Comparison of ENCODE assay signal across 11 cellular contexts in the genomic region with DNA sequence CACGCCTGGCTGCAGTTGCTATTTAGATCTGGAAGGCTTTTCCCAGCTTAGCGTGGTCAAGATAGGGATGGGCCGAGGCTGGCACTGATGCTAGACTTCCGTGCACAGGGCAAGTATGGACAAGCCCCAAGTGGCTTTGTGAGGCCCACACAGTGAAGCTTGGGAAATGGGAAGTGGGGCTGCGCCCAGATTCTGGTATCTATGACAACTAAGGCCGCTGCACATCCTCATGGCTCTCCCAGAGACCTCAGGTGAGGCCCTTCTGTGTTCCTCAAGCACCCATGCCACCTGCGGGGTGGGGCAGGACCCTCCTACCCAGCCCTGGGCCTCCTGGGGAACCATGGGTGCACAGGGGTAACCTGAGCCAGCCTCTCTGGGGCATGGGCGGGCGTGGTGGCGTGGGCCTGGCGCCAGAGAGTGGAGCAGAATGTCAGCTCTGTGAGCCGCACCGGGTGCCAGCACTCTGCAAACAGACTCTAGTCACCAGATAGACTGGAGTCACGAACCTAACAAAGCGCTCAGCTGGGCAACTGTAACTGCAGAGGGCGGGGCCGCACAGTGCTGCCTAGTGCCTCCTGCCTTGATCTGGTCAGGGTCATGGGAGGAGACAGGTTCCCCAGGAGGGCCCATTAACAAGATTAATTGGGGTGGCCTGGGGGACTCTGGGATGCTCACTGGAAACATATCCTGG. TPM values are rescaled to one million over a fixed set of nuclear protein-coding genes. Genes with fewer than 3 reads are reported as not detected.
A peak's percentile ranks its signal among the peaks of the same experiment; 100 is the strongest.
DNase-seq lines count a peak whose midpoint lies in the region; FAIRE-seq and TF ChIP-seq lines count a peak whose summit lies in the region.
"Had no signal": no experiment of that assay in that cellular context is flagged by ENCODE, and none has a peak within 500 bp of the region (broad histone marks: within the 10 kb centered on the region; RNA-seq: fewer than 3 reads in every experiment).

No MANE protein-coding gene starts in this region.

- TF ChIP-seq CTCF in prostate gland (IDR thresholded peaks at IDR 0.05) (no peak), tibial nerve (IDR thresholded peaks at IDR 0.05) (no peak), CD14-positive monocyte (IDR thresholded peaks at IDR 0.05) (no peak)

- 52% methylated on average over 13 of the region's 17 CpGs for WGBS in prostate gland
- 75 to 83% methylated on average over 11 to 12 of the region's 17 CpGs for WGBS in tibial nerve, 2 donors

- peaks cover 3 to 14% (median 10%) of the 10 kb centered on the region in 3 donors for H3K27me3 Mint-ChIP-seq in CD14-positive monocyte (ENCODE audit: low read depth in 3 of 3)

- no peak overlapping the region for H3K27ac Mint-ChIP-seq in CD14-positive monocyte

- no peak overlapping the region for H3K4me3 ChIP-seq in prostate gland
- no peak overlapping the region for H3K4me3 ChIP-seq in tibial nerve

- FAIRE-seq in HTR-8/SVneo (lab: Jason Lieb, UNC), result no peak
- FAIRE-seq: colon, islet of Langerhans had no signal

- no peaks in the 10 kb centered on the region for H3K9me3 Mint-ChIP-seq in CD14-positive monocyte

- TF ChIP-seq POLR2A in prostate gland (IDR thresholded peaks at IDR 0.05) (no peak), tibial nerve (IDR thresholded peaks at IDR 0.05) (no peak)

- DNase-seq in HTR-8/SVneo (ENCODE audit: insufficient read length, low spot score), result peak; percentile 51
- DNase-seq in NCI-H460 (ENCODE audit: extremely low read depth, low read depth), result peak; percentile 41
- DNase-seq in epithelial cell of prostate (ENCODE audit: low read depth, low spot score), result peak; percentile 86
- DNase-seq in prostate gland (ENCODE audit: low spot score), result peak; percentile 93
- DNase-seq in tibial nerve (ENCODE audit: low spot score in 2 of 2), result no peak
- no peak for DNase-seq in RKO (ENCODE audit: low spot score)
- no peak for DNase-seq in stimulated activated naive CD4-positive, alpha-beta T cell treated with Interleukin-2 at 50 U/mL for 16 hours (lab: John Stamatoyannopoulos, UW)
- no peak for DNase-seq in CD14-positive monocyte (ENCODE audit: low spot score)
- DNase-seq: NCI-H524 treated with DMSO at 0.1 percent for 48 hours had no signal

- H3K4me1 ChIP-seq in prostate gland (replicated peaks) (peaks cover 3% of the 10 kb centered on the region), tibial nerve (no peaks in the 10 kb centered on the region)

- H3K4me1 Mint-ChIP-seq in CD14-positive monocyte, result no peaks in the 10 kb centered on the region

- intact Hi-C loops in prostate gland (cut with DNase I) (no loop called here), CD14-positive monocyte (cut with micrococcal nuclease) (no loop called here)

- H3K27ac ChIP-seq in epithelial cell of prostate (peak overlapping the region; percentile 88), prostate gland (peak overlapping the region; percentile 73 to 79), tibial nerve (no peak overlapping the region)

- no peaks in the 10 kb centered on the region for H3K9me3 ChIP-seq in prostate gland
- no peaks in the 10 kb centered on the region for H3K9me3 ChIP-seq in tibial nerve

- H3K27me3 ChIP-seq in prostate gland (replicated peaks; ENCODE audit: insufficient read depth) (no peaks in the 10 kb centered on the region), tibial nerve (no peaks in the 10 kb centered on the region)

- no peaks in the 10 kb centered on the region for H3K36me3 Mint-ChIP-seq in CD14-positive monocyte

- H3K36me3 ChIP-seq in prostate gland, result no peaks in the 10 kb centered on the region
- H3K36me3 ChIP-seq in tibial nerve, result no peaks in the 10 kb centered on the region

- no peak for TF ChIP-seq EP300 in tibial nerve (IDR thresholded peaks at IDR 0.05)

- no peak overlapping the region for H3K4me3 Mint-ChIP-seq in CD14-positive monocyte

RNA-seq across cellular contexts. Expression of a gene that starts 46.4 kb away (rescaled TPM):
- total RNA-seq in NCI-H460 (2014; rRNA removed; shearing (Covaris generic)), result 0.61 and 0.99 TPM in 2 replicates
- 0.20 and 1.1 TPM in 2 replicates for polyA plus RNA-seq in NCI-H460 (2014; cell fraction: nucleus; rRNA removed)
- total RNA-seq in prostate gland, result 100 to 1,000 TPM in 1 of 2 donors, 10 to 100 TPM in 1; 74.4 to 191 TPM
- 1 to 10 TPM in 1 of 4 donors, under 1 TPM in 1, not detected in 2; under 0.01 to 1.2 TPM for total RNA-seq in tibial nerve
- polyA plus RNA-seq in CD14-positive monocyte, result not detected

Comparison
In these comparisons a context has a peak if more than half of its experiments do, and no peak if none do; other contexts are left out.
1. DNase-seq: peak in HTR-8/SVneo (single experiment), NCI-H460 (single experiment), epithelial cell of prostate (single experiment) and prostate gland (single experiment); none in tibial nerve (0 of 2), RKO (single experiment), stimulated activated naive CD4-positive, alpha-beta T cell treated with Interleukin-2 at 50 U/mL for 16 hours (single experiment) and CD14-positive monocyte (single experiment).
2. H3K27ac ChIP-seq: peak in epithelial cell of prostate (single experiment) and prostate gland (2 of 2); none in tibial nerve (0 of 4).
3. RNA of a gene that starts 46.4 kb away (total RNA-seq): 74.4 to 191 TPM in prostate gland; 0.61 to 0.99 TPM in NCI-H460 and under 0.01 to 1.2 TPM in tibial nerve; every median in the first group is over 10 times any median in the second.